1 cellular context compared by ENCODE assay signal in the genomic region with DNA sequence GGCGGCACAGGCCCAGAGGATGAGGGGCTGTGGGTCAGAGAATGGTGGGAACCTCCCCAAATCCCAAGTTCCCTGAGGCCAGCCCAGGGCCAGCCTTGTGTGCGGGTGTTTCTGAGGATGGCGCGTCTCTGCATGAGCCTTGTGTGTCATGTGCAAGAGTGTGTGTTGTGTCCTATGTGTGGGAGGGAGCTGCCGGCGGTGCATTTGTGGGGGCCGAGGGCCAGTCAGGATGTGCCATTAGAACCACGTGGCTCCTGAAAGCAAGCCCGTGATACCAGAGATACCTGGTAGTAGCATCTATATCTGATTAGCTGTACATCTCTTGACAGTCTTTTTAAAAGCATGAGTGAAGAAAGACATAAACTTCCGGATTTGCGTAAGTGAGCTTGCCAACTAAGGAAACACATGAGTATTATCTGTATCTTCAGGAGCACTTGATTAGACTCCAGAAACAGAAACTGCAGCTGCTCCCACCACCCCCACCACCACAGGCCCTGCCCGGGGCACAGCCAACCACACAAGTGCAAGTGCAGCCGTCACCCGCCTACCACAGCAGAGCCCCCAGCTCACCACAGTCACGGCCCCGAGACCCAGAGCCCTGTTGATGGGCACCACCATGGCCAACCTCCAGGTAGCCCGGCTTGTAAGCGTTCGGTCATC.
TF ChIP-seq lines count a peak whose summit lies in the region.

No MANE protein-coding gene starts in this region.

TF ChIP-seq in GM12878, 131 proteins besides CTCF, POLR2A, EP300 and RAD21:
- TF ChIP-seq ATF7 (IDR thresholded peaks at IDR 0.05; ENCODE audit: low read depth) (no peak), EZH2 (IDR thresholded peaks at IDR 0.05; ENCODE audit: borderline replicate concordance, control insufficient read depth, low read depth, low read length) (no peak)
- TF ChIP-seq, protein P1, sequence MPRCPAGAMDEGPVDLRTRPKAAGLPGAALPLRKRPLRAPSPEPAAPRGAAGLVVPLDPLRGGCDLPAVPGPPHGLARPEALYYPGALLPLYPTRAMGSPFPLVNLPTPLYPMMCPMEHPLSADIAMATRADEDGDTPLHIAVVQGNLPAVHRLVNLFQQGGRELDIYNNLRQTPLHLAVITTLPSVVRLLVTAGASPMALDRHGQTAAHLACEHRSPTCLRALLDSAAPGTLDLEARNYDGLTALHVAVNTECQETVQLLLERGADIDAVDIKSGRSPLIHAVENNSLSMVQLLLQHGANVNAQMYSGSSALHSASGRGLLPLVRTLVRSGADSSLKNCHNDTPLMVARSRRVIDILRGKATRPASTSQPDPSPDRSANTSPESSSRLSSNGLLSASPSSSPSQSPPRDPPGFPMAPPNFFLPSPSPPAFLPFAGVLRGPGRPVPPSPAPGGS (IDR thresholded peaks at IDR 0.05; ENCODE audit: borderline replicate concordance, insufficient read depth, low read depth, low read length, poor library complexity, severe bottlenecking) = peak; percentile 18
TF ChIP-seq in GM12878: peak in this region for 1.
